Comparison of ENCODE assay signal across 14 cellular contexts in the genomic region with DNA sequence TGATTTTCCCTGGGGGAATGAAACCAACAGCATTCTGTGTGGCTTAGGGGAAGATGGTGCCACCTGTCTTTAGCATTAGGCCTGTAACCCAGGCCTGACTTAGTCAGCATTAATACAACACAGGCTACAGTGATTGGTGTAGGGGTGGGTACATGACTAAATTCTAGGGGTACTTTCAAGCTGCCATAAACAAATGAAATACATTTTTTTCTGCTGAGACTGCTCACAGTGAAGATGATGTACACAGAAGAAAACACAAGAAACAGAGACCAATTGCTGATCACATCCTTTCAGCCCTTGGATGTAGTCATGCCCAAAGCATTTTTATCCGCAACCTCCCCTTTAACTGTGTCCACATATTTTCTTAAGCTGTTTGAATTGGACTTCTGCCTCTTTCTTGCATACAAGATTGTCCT.
DNase-seq lines count a peak whose midpoint lies in the region; ATAC-seq, FAIRE-seq and TF ChIP-seq lines count a peak whose summit lies in the region.
"Had no signal": no experiment of that assay in that cellular context is flagged by ENCODE, and none has a peak within 500 bp of the region (broad histone marks: within the 10 kb centered on the region; RNA-seq: fewer than 3 reads in every experiment).

No MANE protein-coding gene starts in this region.

- H3K36me3 ChIP-seq in thoracic aorta, result no peaks in the 10 kb centered on the region
- no peaks in the 10 kb centered on the region for H3K36me3 ChIP-seq in body of pancreas (replicated peaks in 1 of 2; ENCODE audit: insufficient read depth in 1 of 2, low read depth in 2 of 2)

- TF ChIP-seq CTCF in fibroblast of the aortic adventitia (IDR thresholded peaks at IDR 0.05; ENCODE audit: insufficient read depth, low read length) (peak; percentile 25), thoracic aorta (IDR thresholded peaks at IDR 0.05) (no peak), body of pancreas (IDR thresholded peaks at IDR 0.05) (no peak)

- no peak for FAIRE-seq in GM12891 (lab: Jason Lieb, UNC)

- H3K27me3 ChIP-seq in thoracic aorta (replicated peaks; ENCODE audit: insufficient read depth) (no peaks in the 10 kb centered on the region), body of pancreas (no peaks in the 10 kb centered on the region)

- DNase-seq in DMS53 (lab: John Stamatoyannopoulos, UW) (peak; percentile 5), DMS53 treated with DMSO at 0.1 percent for 48 hours (lab: John Stamatoyannopoulos, UW; ENCODE audit: unreplicated experiment) (no peak), SW 1271 (lab: John Stamatoyannopoulos, UW) (peak; percentile 43 to 50), fibroblast of the aortic adventitia (ENCODE audit: low read depth) (peak; percentile 96), thoracic aorta (ENCODE audit: low spot score) (no peak), GM12891 (ENCODE audit: insufficient read length, low spot score) (no peak), body of pancreas (no peak)
- DNase-seq: activated CD4-positive, alpha-beta T cell treated with anti-CD3 and anti-CD28 coated beads for 1 hour; activated gamma-delta T cell; NCI-H1694; stimulated activated naive CD8-positive, alpha-beta T cell treated with anti-CD3 and anti-CD28 coated beads, Interleukin-15, Interleukin-2, amounts not matched to agents 100 U/mL and 50 U/mL, for 24 hours had no signal

- TF ChIP-seq POLR2A in GM12891 (IDR thresholded peaks at IDR 0.05; ENCODE audit: low read depth, low read length) (no peak), body of pancreas (IDR thresholded peaks at IDR 0.05) (no peak)

- H3K4me1 ChIP-seq in thoracic aorta (ENCODE audit: control insufficient read depth in 1 of 2, low read depth in 2 of 2), result peaks cover 0 to 5% of the 10 kb centered on the region in 2 donors
- H3K4me1 ChIP-seq in body of pancreas, result no peaks in the 10 kb centered on the region

- H3K4me3 ChIP-seq in fibroblast of the aortic adventitia (ENCODE audit: low read depth, low read length) (no peak overlapping the region), thoracic aorta (no peak overlapping the region), body of pancreas (no peak overlapping the region)

- intact Hi-C loops in body of pancreas (cut with DNase I), result no loop called here

- ATAC-seq in thoracic aorta (ENCODE audit: insufficient number of reproducible peaks, low FRiP score, low read depth) (peak; percentile 76), GM19455 (IDR thresholded peaks at IDR 0.05; ENCODE audit: unreplicated experiment) (no peak), body of pancreas (no peak)
- ATAC-seq: stimulated activated naive CD8-positive, alpha-beta T cell treated with anti-CD3 and anti-CD28 coated beads, Interleukin-15, Interleukin-2, amounts not matched to agents 100 U/mL and 50 U/mL, for 24 hours had no signal

- 94% methylated on average over 1 of the region's 1 CpG for WGBS in body of pancreas, 2 donors

- no peaks in the 10 kb centered on the region for H3K9me3 ChIP-seq in thoracic aorta
- H3K9me3 ChIP-seq in body of pancreas, result no peaks in the 10 kb centered on the region

- no peak overlapping the region for H3K27ac ChIP-seq in thoracic aorta
- H3K27ac ChIP-seq in body of pancreas, result no peak overlapping the region
- H3K27ac ChIP-seq: 22Rv1, HL-60 had no signal

TF ChIP-seq in GM12891, 5 proteins besides CTCF, POLR2A, EP300 and RAD21:
- TF ChIP-seq SPI1 (IDR thresholded peaks at IDR 0.05; ENCODE audit: low read depth, low read length), result no peak
- TF ChIP-seq POU2F2 (IDR thresholded peaks at IDR 0.05; ENCODE audit: low read depth, low read length), result no peak
- TF ChIP-seq TAF1 (IDR thresholded peaks at IDR 0.05; ENCODE audit: low read depth, low read length), result no peak
- TF ChIP-seq POLR2AphosphoS5 (IDR thresholded peaks at IDR 0.05; ENCODE audit: low read depth, low read length), result no peak
- TF ChIP-seq PAX5 (IDR thresholded peaks at IDR 0.05; ENCODE audit: insufficient read depth, low read length, severe bottlenecking), result no peak

Comparison
In these comparisons a context has a peak if more than half of its experiments do, and no peak if none do; other contexts are left out.
1. DNase-seq: peak in DMS53 (single experiment), SW 1271 (2 of 2) and fibroblast of the aortic adventitia (single experiment); none in DMS53 treated with DMSO at 0.1 percent for 48 hours (single experiment), thoracic aorta (single experiment), GM12891 (single experiment) and body of pancreas (0 of 4).